In genomic region chr11:8429483-8429882, GRCh38 we compare ENCODE assay signal across 25 cellular contexts.
"Had no signal": no experiment of that assay in that cellular context is flagged by ENCODE, and none has a peak within 500 bp of the region (broad histone marks: within the 10 kb centered on the region; RNA-seq: fewer than 3 reads in every experiment).

No MANE protein-coding gene starts in this region.

- H3K36me3 Mint-ChIP-seq: immature natural killer cell had no signal

- H3K4me3 Mint-ChIP-seq: effector memory CD8-positive, alpha-beta T cell; immature natural killer cell; memory B cell; mesothelial cell of epicardium; naive B cell; nephron; neural progenitor cell; stimulated activated naive CD8-positive, alpha-beta T cell treated with anti-CD3 and anti-CD28 coated beads, Interleukin-15, amount 100 ng/mL, for 72 hours had no signal

- ATAC-seq: effector memory CD8-positive, alpha-beta T cell; left colon; mucosa of descending colon; stimulated activated naive CD8-positive, alpha-beta T cell treated with anti-CD3 and anti-CD28 coated beads, Interleukin-15, amount 100 ng/mL, for 72 hours had no signal

- H3K4me1 Mint-ChIP-seq: immature natural killer cell; memory B cell; mesothelial cell of epicardium; naive B cell; nephron; neural progenitor cell; stimulated activated naive CD8-positive, alpha-beta T cell treated with anti-CD3 and anti-CD28 coated beads, Interleukin-15, amount 100 ng/mL, for 72 hours had no signal

- H3K36me3 ChIP-seq: sigmoid colon, suprapubic skin, thyroid gland, vagina had no signal

- H3K4me1 ChIP-seq: neural progenitor cell, parathyroid adenoma, sigmoid colon, suprapubic skin, thyroid gland, vagina had no signal

- H3K9me3 ChIP-seq: mucosa of descending colon, sigmoid colon, suprapubic skin, thyroid gland, vagina had no signal

- H3K27me3 ChIP-seq: hepatocyte, neural progenitor cell, sigmoid colon, suprapubic skin, thyroid gland, vagina had no signal

- H3K27ac ChIP-seq: hepatocyte, neural progenitor cell, parathyroid adenoma, sigmoid colon, suprapubic skin, thyroid gland, vagina had no signal

- DNase-seq: cerebellar nuclear complex; cortex of kidney; effector memory CD8-positive, alpha-beta T cell; erythroblast; immature natural killer cell; islet precursor cell; kidney glomerular epithelial cell; left colon; mucosa of descending colon; naive B cell; sigmoid colon; stimulated activated naive CD4-positive, alpha-beta T cell; stimulated activated naive CD8-positive, alpha-beta T cell treated with anti-CD3 and anti-CD28 coated beads, Interleukin-15, amount 100 ng/mL, for 72 hours; thyroid gland; trophoblast cell had no signal

- H3K4me3 ChIP-seq: hepatocyte, lung, mucosa of descending colon, neural progenitor cell, sigmoid colon, suprapubic skin, thyroid gland, vagina had no signal

- H3K27ac Mint-ChIP-seq: effector memory CD8-positive, alpha-beta T cell; immature natural killer cell; memory B cell; mesothelial cell of epicardium; naive B cell; nephron; neural progenitor cell; progenitor cell of endocrine pancreas; stimulated activated naive CD8-positive, alpha-beta T cell treated with anti-CD3 and anti-CD28 coated beads, Interleukin-15, amount 100 ng/mL, for 72 hours had no signal
